In genomic region chr9:124852829-124853531, GRCh38 we compare ENCODE assay signal across 1 cellular context.
TF ChIP-seq lines count a peak whose summit lies in the region.

TSS of gene WDR38 (plus strand) at chr9:124853460. CDS start at chr9:124853532, 72 bp downstream.

TF ChIP-seq in K562, 482 proteins besides CTCF, POLR2A, EP300 and RAD21 (continued from another document and continues in another):
- TF ChIP-seq SMARCA5 (IDR thresholded peaks at IDR 0.05) (peak; percentile 74; the same call in 1 of the 2 replicates), CREB3 (tag; conservative IDR thresholded peaks at IDR 0.05; ENCODE audit: low read depth) (no peak), SRSF7 (optimal IDR thresholded peaks at IDR 0.05; ENCODE audit: low read depth, low read length) (peak; percentile 50), ZNF639 (CRISPR knock-in tag; conservative IDR thresholded peaks at IDR 0.05 in 1 of 2, IDR thresholded peaks at IDR 0.05 in 1 of 2) (no peak), ZKSCAN8 (CRISPR knock-in tag; IDR thresholded peaks at IDR 0.05) (no peak), THRB (CRISPR knock-in tag; conservative IDR thresholded peaks at IDR 0.05) (no peak), NR3C1 (CRISPR knock-in tag; IDR thresholded peaks at IDR 0.05) (no peak), ZHX1 (conservative IDR thresholded peaks at IDR 0.05; ENCODE audit: low read length) (no peak), PHB (CRISPR knock-in tag; IDR thresholded peaks at IDR 0.05) (no peak), ESRRA (IDR thresholded peaks at IDR 0.05; ENCODE audit: borderline replicate concordance, low read depth) (peak; percentile 44; the same call in 1 of the 2 replicates), SOX6 (IDR thresholded peaks at IDR 0.05) (peak; percentile 41; the same call in 1 of the 2 replicates), SRSF9 (IDR thresholded peaks at IDR 0.05; ENCODE audit: borderline replicate concordance, low read depth, low read length) (no peak), CCNT2 (IDR thresholded peaks at IDR 0.05; ENCODE audit: borderline replicate concordance, extremely low read depth, insufficient read length, low read depth, low read length) (peak; percentile 43), ARID1B (IDR thresholded peaks at IDR 0.05) (no peak), ZNF143 (CRISPR knock-in tag; IDR thresholded peaks at IDR 0.05) (0 out of 2 replicates have a peak, but pooled peaks have one; percentile 49), SMARCA4 (IDR thresholded peaks at IDR 0.05) (no peak), NBN (IDR thresholded peaks at IDR 0.05; ENCODE audit: low read depth) (no peak), SAFB2 (IDR thresholded peaks at IDR 0.05; ENCODE audit: borderline replicate concordance, low read depth, low read length, severe bottlenecking) (no peak), KLF6 (CRISPR knock-in tag; IDR thresholded peaks at IDR 0.05; ENCODE audit: borderline replicate concordance) (0 out of 2 replicates have a peak, but pooled peaks have one; percentile 29)
- TF ChIP-seq, protein P1, sequence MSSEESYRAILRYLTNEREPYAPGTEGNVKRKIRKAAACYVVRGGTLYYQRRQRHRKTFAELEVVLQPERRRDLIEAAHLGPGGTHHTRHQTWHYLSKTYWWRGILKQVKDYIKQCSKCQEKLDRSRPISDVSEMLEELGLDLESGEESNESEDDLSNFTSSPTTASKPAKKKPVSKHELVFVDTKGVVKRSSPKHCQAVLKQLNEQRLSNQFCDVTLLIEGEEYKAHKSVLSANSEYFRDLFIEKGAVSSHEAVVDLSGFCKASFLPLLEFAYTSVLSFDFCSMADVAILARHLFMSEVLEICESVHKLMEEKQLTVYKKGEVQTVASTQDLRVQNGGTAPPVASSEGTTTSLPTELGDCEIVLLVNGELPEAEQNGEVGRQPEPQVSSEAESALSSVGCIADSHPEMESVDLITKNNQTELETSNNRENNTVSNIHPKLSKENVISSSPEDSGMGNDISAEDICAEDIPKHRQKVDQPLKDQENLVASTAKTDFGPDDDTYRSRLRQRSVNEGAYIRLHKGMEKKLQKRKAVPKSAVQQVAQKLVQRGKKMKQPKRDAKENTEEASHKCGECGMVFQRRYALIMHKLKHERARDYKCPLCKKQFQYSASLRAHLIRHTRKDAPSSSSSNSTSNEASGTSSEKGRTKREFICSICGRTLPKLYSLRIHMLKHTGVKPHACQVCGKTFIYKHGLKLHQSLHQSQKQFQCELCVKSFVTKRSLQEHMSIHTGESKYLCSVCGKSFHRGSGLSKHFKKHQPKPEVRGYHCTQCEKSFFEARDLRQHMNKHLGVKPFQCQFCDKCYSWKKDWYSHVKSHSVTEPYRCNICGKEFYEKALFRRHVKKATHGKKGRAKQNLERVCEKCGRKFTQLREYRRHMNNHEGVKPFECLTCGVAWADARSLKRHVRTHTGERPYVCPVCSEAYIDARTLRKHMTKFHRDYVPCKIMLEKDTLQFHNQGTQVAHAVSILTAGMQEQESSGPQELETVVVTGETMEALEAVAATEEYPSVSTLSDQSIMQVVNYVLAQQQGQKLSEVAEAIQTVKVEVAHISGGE (CRISPR knock-in tag; IDR thresholded peaks at IDR 0.05), result no peak
- TF ChIP-seq, protein P2, sequence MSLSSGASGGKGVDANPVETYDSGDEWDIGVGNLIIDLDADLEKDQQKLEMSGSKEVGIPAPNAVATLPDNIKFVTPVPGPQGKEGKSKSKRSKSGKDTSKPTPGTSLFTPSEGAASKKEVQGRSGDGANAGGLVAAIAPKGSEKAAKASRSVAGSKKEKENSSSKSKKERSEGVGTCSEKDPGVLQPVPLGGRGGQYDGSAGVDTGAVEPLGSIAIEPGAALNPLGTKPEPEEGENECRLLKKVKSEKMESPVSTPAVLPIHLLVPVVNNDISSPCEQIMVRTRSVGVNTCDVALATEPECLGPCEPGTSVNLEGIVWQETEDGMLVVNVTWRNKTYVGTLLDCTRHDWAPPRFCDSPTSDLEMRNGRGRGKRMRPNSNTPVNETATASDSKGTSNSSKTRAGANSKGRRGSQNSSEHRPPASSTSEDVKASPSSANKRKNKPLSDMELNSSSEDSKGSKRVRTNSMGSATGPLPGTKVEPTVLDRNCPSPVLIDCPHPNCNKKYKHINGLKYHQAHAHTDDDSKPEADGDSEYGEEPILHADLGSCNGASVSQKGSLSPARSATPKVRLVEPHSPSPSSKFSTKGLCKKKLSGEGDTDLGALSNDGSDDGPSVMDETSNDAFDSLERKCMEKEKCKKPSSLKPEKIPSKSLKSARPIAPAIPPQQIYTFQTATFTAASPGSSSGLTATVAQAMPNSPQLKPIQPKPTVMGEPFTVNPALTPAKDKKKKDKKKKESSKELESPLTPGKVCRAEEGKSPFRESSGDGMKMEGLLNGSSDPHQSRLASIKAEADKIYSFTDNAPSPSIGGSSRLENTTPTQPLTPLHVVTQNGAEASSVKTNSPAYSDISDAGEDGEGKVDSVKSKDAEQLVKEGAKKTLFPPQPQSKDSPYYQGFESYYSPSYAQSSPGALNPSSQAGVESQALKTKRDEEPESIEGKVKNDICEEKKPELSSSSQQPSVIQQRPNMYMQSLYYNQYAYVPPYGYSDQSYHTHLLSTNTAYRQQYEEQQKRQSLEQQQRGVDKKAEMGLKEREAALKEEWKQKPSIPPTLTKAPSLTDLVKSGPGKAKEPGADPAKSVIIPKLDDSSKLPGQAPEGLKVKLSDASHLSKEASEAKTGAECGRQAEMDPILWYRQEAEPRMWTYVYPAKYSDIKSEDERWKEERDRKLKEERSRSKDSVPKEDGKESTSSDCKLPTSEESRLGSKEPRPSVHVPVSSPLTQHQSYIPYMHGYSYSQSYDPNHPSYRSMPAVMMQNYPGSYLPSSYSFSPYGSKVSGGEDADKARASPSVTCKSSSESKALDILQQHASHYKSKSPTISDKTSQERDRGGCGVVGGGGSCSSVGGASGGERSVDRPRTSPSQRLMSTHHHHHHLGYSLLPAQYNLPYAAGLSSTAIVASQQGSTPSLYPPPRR (CRISPR knock-in tag; IDR thresholded peaks at IDR 0.05; ENCODE audit: borderline replicate concordance), result no peak
- TF ChIP-seq, protein P3, sequence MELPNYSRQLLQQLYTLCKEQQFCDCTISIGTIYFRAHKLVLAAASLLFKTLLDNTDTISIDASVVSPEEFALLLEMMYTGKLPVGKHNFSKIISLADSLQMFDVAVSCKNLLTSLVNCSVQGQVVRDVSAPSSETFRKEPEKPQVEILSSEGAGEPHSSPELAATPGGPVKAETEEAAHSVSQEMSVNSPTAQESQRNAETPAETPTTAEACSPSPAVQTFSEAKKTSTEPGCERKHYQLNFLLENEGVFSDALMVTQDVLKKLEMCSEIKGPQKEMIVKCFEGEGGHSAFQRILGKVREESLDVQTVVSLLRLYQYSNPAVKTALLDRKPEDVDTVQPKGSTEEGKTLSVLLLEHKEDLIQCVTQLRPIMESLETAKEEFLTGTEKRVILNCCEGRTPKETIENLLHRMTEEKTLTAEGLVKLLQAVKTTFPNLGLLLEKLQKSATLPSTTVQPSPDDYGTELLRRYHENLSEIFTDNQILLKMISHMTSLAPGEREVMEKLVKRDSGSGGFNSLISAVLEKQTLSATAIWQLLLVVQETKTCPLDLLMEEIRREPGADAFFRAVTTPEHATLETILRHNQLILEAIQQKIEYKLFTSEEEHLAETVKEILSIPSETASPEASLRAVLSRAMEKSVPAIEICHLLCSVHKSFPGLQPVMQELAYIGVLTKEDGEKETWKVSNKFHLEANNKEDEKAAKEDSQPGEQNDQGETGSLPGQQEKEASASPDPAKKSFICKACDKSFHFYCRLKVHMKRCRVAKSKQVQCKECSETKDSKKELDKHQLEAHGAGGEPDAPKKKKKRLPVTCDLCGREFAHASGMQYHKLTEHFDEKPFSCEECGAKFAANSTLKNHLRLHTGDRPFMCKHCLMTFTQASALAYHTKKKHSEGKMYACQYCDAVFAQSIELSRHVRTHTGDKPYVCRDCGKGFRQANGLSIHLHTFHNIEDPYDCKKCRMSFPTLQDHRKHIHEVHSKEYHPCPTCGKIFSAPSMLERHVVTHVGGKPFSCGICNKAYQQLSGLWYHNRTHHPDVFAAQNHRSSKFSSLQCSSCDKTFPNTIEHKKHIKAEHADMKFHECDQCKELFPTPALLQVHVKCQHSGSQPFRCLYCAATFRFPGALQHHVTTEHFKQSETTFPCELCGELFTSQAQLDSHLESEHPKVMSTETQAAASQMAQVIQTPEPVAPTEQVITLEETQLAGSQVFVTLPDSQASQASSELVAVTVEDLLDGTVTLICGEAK (IDR thresholded peaks at IDR 0.05), result 0 out of 2 replicates have a peak, but pooled peaks have one; percentile 18
- TF ChIP-seq, protein P3 (CRISPR knock-in tag; IDR thresholded peaks at IDR 0.05), result no peak
- TF ChIP-seq, protein P4, sequence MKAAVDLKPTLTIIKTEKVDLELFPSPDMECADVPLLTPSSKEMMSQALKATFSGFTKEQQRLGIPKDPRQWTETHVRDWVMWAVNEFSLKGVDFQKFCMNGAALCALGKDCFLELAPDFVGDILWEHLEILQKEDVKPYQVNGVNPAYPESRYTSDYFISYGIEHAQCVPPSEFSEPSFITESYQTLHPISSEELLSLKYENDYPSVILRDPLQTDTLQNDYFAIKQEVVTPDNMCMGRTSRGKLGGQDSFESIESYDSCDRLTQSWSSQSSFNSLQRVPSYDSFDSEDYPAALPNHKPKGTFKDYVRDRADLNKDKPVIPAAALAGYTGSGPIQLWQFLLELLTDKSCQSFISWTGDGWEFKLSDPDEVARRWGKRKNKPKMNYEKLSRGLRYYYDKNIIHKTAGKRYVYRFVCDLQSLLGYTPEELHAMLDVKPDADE (conservative IDR thresholded peaks at IDR 0.05; ENCODE audit: control insufficient read depth, low read depth, low read length), result no peak
